ENCODE assay signal across 9 cellular contexts in genomic region chr4:147103403-147103946, GRCh38.
DNase-seq lines count a peak whose midpoint lies in the region; ATAC-seq and TF ChIP-seq lines count a peak whose summit lies in the region.
"Had no signal": no experiment of that assay in that cellular context is flagged by ENCODE, and none has a peak within 500 bp of the region (broad histone marks: within the 10 kb centered on the region; RNA-seq: fewer than 3 reads in every experiment).

No MANE protein-coding gene starts in this region.

- no peaks in the 10 kb centered on the region for H3K9me2 ChIP-seq in GM23248 (ENCODE audit: insufficient read depth)

- H3K9ac ChIP-seq in GM23248: peak overlapping the region; percentile 82

- H3K4me1 ChIP-seq in GM23248 (ENCODE audit: insufficient read depth) (peaks cover 11% of the 10 kb centered on the region), stomach (peaks cover 0 to 10% (median 3%) of the 10 kb centered on the region in 4 donors)

- no peaks in the 10 kb centered on the region for H3K36me3 Mint-ChIP-seq in brain

- H3K4me2 ChIP-seq in GM23248 (ENCODE audit: unreplicated experiment): peak overlapping the region; percentile 84

- peak overlapping the region; percentile 97 for H3K27ac ChIP-seq in GM23248
- H3K27ac ChIP-seq in stomach: peak overlapping the region in 3 of 5 donors; percentile 14 to 75 (median 59)

- no peaks in the 10 kb centered on the region for H3K79me2 ChIP-seq in GM23248 (ENCODE audit: insufficient read depth)

- DNase-seq in GM23248 (peak; percentile 99), iPS-NIHi7 (ENCODE audit: extremely low spot score) (peak; percentile 18), stomach (no peak), NCI-H748 (lab: John Stamatoyannopoulos, UW; ENCODE audit: unreplicated experiment) (no peak), NCI-H2227 treated with DMSO at 0.1 percent for 48 hours (lab: John Stamatoyannopoulos, UW) (no peak)
- no peak for DNase-seq in stimulated activated CD4-positive, alpha-beta T cell treated with anti-CD3 and anti-CD28 coated beads, Interleukin-4, amount 100 ng/mL, for 24 hours

- no peak for TF ChIP-seq CTCF in brain (conservative IDR thresholded peaks at IDR 0.05)
- TF ChIP-seq CTCF in stomach (IDR thresholded peaks at IDR 0.05): no peak

- no peaks in the 10 kb centered on the region for H3K36me3 ChIP-seq in GM23248 (ENCODE audit: low read depth)
- H3K36me3 ChIP-seq in stomach: no peaks in the 10 kb centered on the region

- WGBS in GM23248 (ENCODE audit: low coverage in 1 of 2, low lambda C conversion rate in 2 of 2, missing lambda C conversion rate in 2 of 2), 2 experiments: 1% methylated on average over 8 of the region's 8 CpGs
- 24 to 43% (median 33%) methylated on average over 8 of the region's 8 CpGs for WGBS in stomach, 5 donors

- H4K20me1 ChIP-seq in GM23248 (ENCODE audit: insufficient read depth): no peaks in the 10 kb centered on the region

- no peak for TF ChIP-seq EP300 in stomach (IDR thresholded peaks at IDR 0.05)

- H2AFZ ChIP-seq in GM23248: peak overlapping the region; percentile 69

- H3K4me3 ChIP-seq in GM23248 (peak overlapping the region; percentile 55), stomach (no peak overlapping the region)

- H3F3A ChIP-seq in GM23248 (ENCODE audit: insufficient read depth): peaks cover 5% of the 10 kb centered on the region; the same call in 1 of the 2 replicates

- intact Hi-C loops in stomach (cut with DNase I; ENCODE audit: low total_unique reads): no loop called here

- H3K27me3 ChIP-seq in GM23248 (replicated peaks; ENCODE audit: insufficient read depth) (no peaks in the 10 kb centered on the region), stomach (peaks cover 0 to 4% (median 4%) of the 10 kb centered on the region in 3 donors)

- no peak for ATAC-seq in HG02798 (IDR thresholded peaks at IDR 0.05; ENCODE audit: poor library complexity, unreplicated experiment)

- H3K4me3 Mint-ChIP-seq in brain: peak overlapping the region in 2 of 5 experiments; percentile 44 to 50
- H3K4me3 Mint-ChIP-seq: central memory CD8-positive, alpha-beta T cell had no signal

- H3K9me3 ChIP-seq in GM23248 (ENCODE audit: low read depth): no peaks in the 10 kb centered on the region
- no peaks in the 10 kb centered on the region for H3K9me3 ChIP-seq in stomach

- no peaks in the 10 kb centered on the region for H3K27me3 Mint-ChIP-seq in brain

- H3K4me1 Mint-ChIP-seq in brain: peaks cover 20% of the 10 kb centered on the region
- H3K4me1 Mint-ChIP-seq: central memory CD8-positive, alpha-beta T cell had no signal

- no peak for TF ChIP-seq POLR2A in stomach (IDR thresholded peaks at IDR 0.05)

- no peaks in the 10 kb centered on the region for H3K9me3 Mint-ChIP-seq in brain
- H3K9me3 Mint-ChIP-seq: central memory CD8-positive, alpha-beta T cell had no signal

- H3K27ac Mint-ChIP-seq in brain: peak overlapping the region in 3 of 5 experiments; percentile 43 to 94 (median 91)

- in situ Hi-C loops in GM23248 (cut with MboI): no loop called here

Comparison
In these comparisons a context has a peak if more than half of its experiments do, and no peak if none do; other contexts are left out.
1. DNase-seq: peak in GM23248 (single experiment) and iPS-NIHi7 (single experiment); none in stomach (single experiment), NCI-H748 (single experiment), NCI-H2227 treated with DMSO at 0.1 percent for 48 hours (single experiment) and stimulated activated CD4-positive, alpha-beta T cell treated with anti-CD3 and anti-CD28 coated beads, Interleukin-4, amount 100 ng/mL, for 24 hours (single experiment).